In genomic region chr19:24033962-24034342, GRCh38 we compare ENCODE assay signal across 8 cellular contexts. TPM values are rescaled to one million over a fixed set of nuclear protein-coding genes. Genes with fewer than 3 reads are reported as not detected.
DNase-seq lines count a peak whose midpoint lies in the region; ATAC-seq, FAIRE-seq and TF ChIP-seq lines count a peak whose summit lies in the region.

No MANE protein-coding gene starts in this region.

- peak overlapping the region; percentile 97 for H3K27ac Mint-ChIP-seq in activated naive CD8-positive, alpha-beta T cell treated with anti-CD3 and anti-CD28 coated beads for 36 hours

- H3K27ac ChIP-seq in AG04450 (ENCODE audit: low read depth, low read length), result peak overlapping the region; percentile 100

- no peaks in the 10 kb centered on the region for H3K27me3 ChIP-seq in AG04450 (ENCODE audit: control insufficient read depth, insufficient read depth, low read length)

- peaks cover 22% of the 10 kb centered on the region for H3K36me3 Mint-ChIP-seq in activated naive CD8-positive, alpha-beta T cell treated with anti-CD3 and anti-CD28 coated beads for 36 hours

- DNase-seq in AG04450 (ENCODE audit: low read depth, low spot score) (peak; percentile 21), GM12892 (ENCODE audit: insufficient read length) (peak; percentile 13), NCI-H460 (ENCODE audit: extremely low read depth, low read depth) (peak; percentile 19), head of caudate nucleus (peak in 38 of 42 donors; percentile 12 to 72 (median 42)), occipital lobe (lab: John Stamatoyannopoulos, UW) (peak; percentile 60), NCI-H2081 treated with DMSO at 0.1 percent for 48 hours (lab: John Stamatoyannopoulos, UW) (no peak)
- peak; percentile 22 for DNase-seq in activated naive CD8-positive, alpha-beta T cell treated with anti-CD3 and anti-CD28 coated beads for 36 hours

- no peak for FAIRE-seq in GM12892 (lab: Jason Lieb, UNC)

- H3K27me3 Mint-ChIP-seq in activated naive CD8-positive, alpha-beta T cell treated with anti-CD3 and anti-CD28 coated beads for 36 hours, result no peaks in the 10 kb centered on the region

- H3K9me3 Mint-ChIP-seq in activated naive CD8-positive, alpha-beta T cell treated with anti-CD3 and anti-CD28 coated beads for 36 hours, result no peaks in the 10 kb centered on the region

- peaks cover 39% of the 10 kb centered on the region for H3K4me1 Mint-ChIP-seq in activated naive CD8-positive, alpha-beta T cell treated with anti-CD3 and anti-CD28 coated beads for 36 hours

- peak overlapping the region; percentile 85 for H3K4me3 ChIP-seq in AG04450 (ENCODE audit: low read depth, low read length)

- TF ChIP-seq CTCF in AG04450 (IDR thresholded peaks at IDR 0.05; ENCODE audit: low read depth, low read length), result no peak

- intact Hi-C loops in head of caudate nucleus (cut with DNase I), result no loop called here

- H3K4me3 Mint-ChIP-seq in activated naive CD8-positive, alpha-beta T cell treated with anti-CD3 and anti-CD28 coated beads for 36 hours, result peak overlapping the region; percentile 99

- POLR2A ChIA-PET in AG04450 (lab: Yijun Ruan, JAX), result interaction anchor here (1.3 to 1.9 kb wide), 2 partner anchors 53 to 119 kb away, joined by 5 to 13 read pairs; partner anchors contain the start of genes ZNF254 and ZNF726

- TF ChIP-seq POLR2A in GM12892 (IDR thresholded peaks at IDR 0.05; ENCODE audit: low read depth, low read length), result no peak

- H3K9me3 ChIP-seq in AG04450 (ENCODE audit: control insufficient read depth, insufficient read depth, low read length), result peaks cover 5% of the 10 kb centered on the region; the same call in 1 of the 2 replicates

- CTCF ChIA-PET in AG04450 (lab: Charles Lee), result interaction anchor here (0.7 to 1.5 kb wide), 2 partner anchors 14 to 126 kb away, joined by 3 to 6 read pairs; no protein-coding TSS in a partner anchor

- peak; percentile 26 for ATAC-seq in HG02884 (IDR thresholded peaks at IDR 0.05; ENCODE audit: unreplicated experiment)

RNA-seq across cellular contexts. Expression of gene ZNF254, which starts 53.0 kb away (rescaled TPM):
- polyA plus RNA-seq in AG04450 (2011; rRNA removed), result 8.7 and 11.4 TPM in 2 replicates
- polyA minus RNA-seq in AG04450 (2011; rRNA and poly(A)+ RNA removed), result 11.2 and 12.0 TPM in 2 replicates
- 5.7 TPM for polyA plus RNA-seq in GM12892 (2012; ENCODE audit: missing spikeins)
- 3.3 and 4.1 TPM in 2 replicates for total RNA-seq in NCI-H460 (2014; rRNA removed; shearing (Covaris generic))
- 2.5 and 3.1 TPM in 2 replicates for polyA plus RNA-seq in NCI-H460 (2014; cell fraction: nucleus; rRNA removed)
- total RNA-seq in activated naive CD8-positive, alpha-beta T cell treated with anti-CD3 and anti-CD28 coated beads for 36 hours, result 1 to 10 TPM; 9.7 to 9.9 TPM
- total RNA-seq in occipital lobe, result 112 TPM

Comparison
In these comparisons a context has a peak if more than half of its experiments do, and no peak if none do; other contexts are left out.
1. RNA of gene ZNF254, which starts 53.0 kb away (total RNA-seq): 112 TPM in occipital lobe (single experiment); 9.7 to 9.9 TPM in activated naive CD8-positive, alpha-beta T cell treated with anti-CD3 and anti-CD28 coated beads for 36 hours and 3.3 to 4.1 TPM in NCI-H460; every median in the first group is over 10 times any median in the second.